Comparison of ENCODE assay signal across 8 cellular contexts in the genomic region with DNA sequence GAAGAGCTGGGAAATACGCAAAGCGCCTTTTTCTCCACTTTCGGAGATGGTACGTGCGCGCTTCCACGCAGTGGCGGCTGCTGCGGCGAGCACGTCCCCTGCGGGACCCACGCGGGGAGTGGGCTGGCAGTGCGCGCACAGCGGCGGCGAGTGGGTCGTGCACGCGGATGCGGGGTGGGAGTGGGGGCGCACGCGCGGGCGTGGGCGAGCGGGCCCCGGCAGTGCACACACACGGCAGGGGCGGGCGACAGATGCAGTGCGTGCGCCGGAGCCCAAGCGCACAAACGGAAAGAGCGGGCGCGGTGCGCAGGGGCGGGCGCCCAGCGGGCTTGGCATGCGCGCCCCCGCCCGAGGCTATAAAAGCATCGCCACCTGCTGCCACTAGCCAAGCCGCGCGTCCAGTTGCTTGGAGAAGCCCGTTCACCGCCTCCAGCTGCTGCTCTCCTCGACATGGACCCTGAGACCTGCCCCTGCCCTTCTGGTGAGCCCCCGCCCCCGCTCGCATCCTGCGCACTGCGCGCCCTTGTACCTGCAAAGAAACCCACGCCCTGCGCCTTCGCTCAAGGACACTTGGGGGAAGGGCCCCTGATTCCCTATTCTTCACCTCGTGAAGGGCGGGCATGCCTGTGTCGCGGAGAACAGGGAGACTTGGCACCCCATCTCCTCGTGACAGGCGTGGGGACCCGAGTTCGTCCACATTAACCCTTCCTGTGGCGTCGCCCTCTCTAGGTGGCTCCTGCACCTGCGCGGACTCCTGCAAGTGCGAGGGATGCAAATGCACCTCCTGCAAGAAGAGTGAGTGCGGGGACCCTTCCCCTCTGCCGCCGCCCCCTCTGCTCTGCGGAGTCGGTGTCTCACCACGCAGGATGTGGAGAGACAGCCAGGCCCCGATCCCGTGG. TPM values are rescaled to one million over a fixed set of nuclear protein-coding genes. Genes with fewer than 3 reads are reported as not detected.
DNase-seq lines count a peak whose midpoint lies in the region; ATAC-seq and TF ChIP-seq lines count a peak whose summit lies in the region.

A gene (plus strand): TSS at position 388 of the 899 bp plus-strand sequence. CDS start 63 bp downstream, at position 451.

- H3K4me3 Mint-ChIP-seq in activated T-helper 17 cell treated with anti-CD3 and anti-CD28 coated beads, Interleukin-2, amount 50 U/mL, for 72 hours = peak within 1 kb of the TSS; percentile 82
- peak within 1 kb of the TSS; percentile 61 for H3K4me3 Mint-ChIP-seq in progenitor cell of endocrine pancreas (ENCODE audit: low read depth)

- peaks cover 11 to 46% (median 34%) of the 10 kb centered on the region in 7 donors for H3K27me3 ChIP-seq in heart right ventricle

- 6 to 9% methylated on average over 87 of the region's 87 CpGs for WGBS in heart right ventricle, 2 donors

- H3K4me3 ChIP-seq in heart right ventricle = peak within 1 kb of the TSS; percentile 7 to 53 (median 46)

- peaks cover 3 to 11% (median 8%) of the 10 kb centered on the region in 9 donors for H3K4me1 ChIP-seq in heart right ventricle

- peak; percentile 79 for ATAC-seq in activated T-helper 17 cell treated with anti-CD3 and anti-CD28 coated beads, Interleukin-2, amount 50 U/mL, for 72 hours (replicated peaks)
- ATAC-seq in heart right ventricle (peak in 6 of 8 donors; percentile 23 to 62 (median 40)), HG03521 (IDR thresholded peaks at IDR 0.05; ENCODE audit: unreplicated experiment) (no peak)

- H3K9me3 Mint-ChIP-seq in activated T-helper 17 cell treated with anti-CD3 and anti-CD28 coated beads, Interleukin-2, amount 50 U/mL, for 72 hours = no peaks in the 10 kb centered on the region
- H3K9me3 Mint-ChIP-seq in progenitor cell of endocrine pancreas (ENCODE audit: low read depth) = no peaks in the 10 kb centered on the region

- DNase-seq in NCI-H1105 treated with DMSO at 0.1 percent for 48 hours (lab: John Stamatoyannopoulos, UW) (peak; percentile 77), heart right ventricle (peak in 1 of 2 donors; percentile 17), progenitor cell of endocrine pancreas (ENCODE audit: low spot score, unreplicated experiment) (no peak), activated gamma-delta T cell (lab: John Stamatoyannopoulos, UW) (no peak), HEK293T (ENCODE audit: extremely low spot score) (no peak)

- POLR2A ChIA-PET in HEK293T (lab: Yijun Ruan, JAX) = no interaction called here

- H3K27me3 Mint-ChIP-seq in activated T-helper 17 cell treated with anti-CD3 and anti-CD28 coated beads, Interleukin-2, amount 50 U/mL, for 72 hours = peaks cover 19% of the 10 kb centered on the region
- H3K27me3 Mint-ChIP-seq in progenitor cell of endocrine pancreas = peaks cover 92% of the 10 kb centered on the region

- peak within 1 kb of the TSS; percentile 12 for H3K27ac Mint-ChIP-seq in activated T-helper 17 cell treated with anti-CD3 and anti-CD28 coated beads, Interleukin-2, amount 50 U/mL, for 72 hours
- no peak within 1 kb of the TSS for H3K27ac Mint-ChIP-seq in progenitor cell of endocrine pancreas

- peaks cover 5% of the 10 kb centered on the region for H3K36me3 Mint-ChIP-seq in activated T-helper 17 cell treated with anti-CD3 and anti-CD28 coated beads, Interleukin-2, amount 50 U/mL, for 72 hours (ENCODE audit: low read depth)
- H3K36me3 Mint-ChIP-seq in progenitor cell of endocrine pancreas (ENCODE audit: insufficient read depth) = no peaks in the 10 kb centered on the region

- H3K36me3 ChIP-seq in heart right ventricle = no peaks in the 10 kb centered on the region

- CTCF ChIA-PET in HEK293T (lab: Yijun Ruan, JAX) = no interaction called here

- no peaks in the 10 kb centered on the region for H3K4me1 Mint-ChIP-seq in activated T-helper 17 cell treated with anti-CD3 and anti-CD28 coated beads, Interleukin-2, amount 50 U/mL, for 72 hours
- peaks cover 5% of the 10 kb centered on the region for H3K4me1 Mint-ChIP-seq in progenitor cell of endocrine pancreas (ENCODE audit: low read depth)

- no peak within 1 kb of the TSS for H3K27ac ChIP-seq in C4-2B
- H3K27ac ChIP-seq in heart right ventricle = no peak within 1 kb of the TSS

- intact Hi-C loops in heart right ventricle (cut with DNase I) = loop anchor here in 1 of 10 donors (10.0 kb wide), 1 partner anchor 75 kb away; no protein-coding TSS in a partner anchor

- peaks cover 0 to 4% (median 0%) of the 10 kb centered on the region in 11 donors for H3K9me3 ChIP-seq in heart right ventricle

- peak; percentile 9 for TF ChIP-seq CTCF in C4-2B (conservative IDR thresholded peaks at IDR 0.05)
- no peak for TF ChIP-seq CTCF in heart right ventricle (IDR thresholded peaks at IDR 0.05)
- no peak for TF ChIP-seq CTCF in progenitor cell of endocrine pancreas (IDR thresholded peaks at IDR 0.05; ENCODE audit: unreplicated experiment)

TF ChIP-seq in HEK293T, 16 proteins besides CTCF, POLR2A, EP300 and RAD21:
- TF ChIP-seq NFRKB (IDR thresholded peaks at IDR 0.05) (no peak), SP1 (IDR thresholded peaks at IDR 0.05) (no peak), SUZ12 (IDR thresholded peaks at IDR 0.05) (no peak), HDGF (IDR thresholded peaks at IDR 0.05; ENCODE audit: borderline replicate concordance) (no peak), FOXK2 (IDR thresholded peaks at IDR 0.05) (no peak), CTBP1 (IDR thresholded peaks at IDR 0.05; ENCODE audit: borderline replicate concordance) (no peak), ZNF384 (IDR thresholded peaks at IDR 0.05) (no peak), BHLHE40 (IDR thresholded peaks at IDR 0.05; ENCODE audit: borderline replicate concordance) (no peak), FOXM1 (IDR thresholded peaks at IDR 0.05; ENCODE audit: borderline replicate concordance) (no peak), TARDBP (IDR thresholded peaks at IDR 0.05) (no peak)
- TF ChIP-seq, protein P1, sequence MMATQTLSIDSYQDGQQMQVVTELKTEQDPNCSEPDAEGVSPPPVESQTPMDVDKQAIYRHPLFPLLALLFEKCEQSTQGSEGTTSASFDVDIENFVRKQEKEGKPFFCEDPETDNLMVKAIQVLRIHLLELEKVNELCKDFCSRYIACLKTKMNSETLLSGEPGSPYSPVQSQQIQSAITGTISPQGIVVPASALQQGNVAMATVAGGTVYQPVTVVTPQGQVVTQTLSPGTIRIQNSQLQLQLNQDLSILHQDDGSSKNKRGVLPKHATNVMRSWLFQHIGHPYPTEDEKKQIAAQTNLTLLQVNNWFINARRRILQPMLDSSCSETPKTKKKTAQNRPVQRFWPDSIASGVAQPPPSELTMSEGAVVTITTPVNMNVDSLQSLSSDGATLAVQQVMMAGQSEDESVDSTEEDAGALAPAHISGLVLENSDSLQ (IDR thresholded peaks at IDR 0.05) = no peak
TF ChIP-seq in HEK293T: peak in this region for 0.

RNA-seq across cellular contexts. Expression of the gene that starts here (rescaled TPM):
- 10 to 100 TPM in 1 of 2 donors, 1 to 10 TPM in 1; 3.0 to 73.8 TPM for total RNA-seq in activated T-helper 17 cell treated with anti-CD3 and anti-CD28 coated beads, Interleukin-2, amount 50 U/mL, for 72 hours
- total RNA-seq in heart right ventricle (10 to 100 TPM in 1 of 10 donors, 1 to 10 TPM in 9; 1.9 to 11.6 (median 4.1) TPM), progenitor cell of endocrine pancreas (not detected in 2 replicates)
- polyA plus RNA-seq in heart right ventricle = 10 to 100 TPM in 1 of 2 donors, 1 to 10 TPM in 1; 4.4 to 29.8 TPM
